21 cellular contexts compared by ENCODE assay signal in the genomic region with DNA sequence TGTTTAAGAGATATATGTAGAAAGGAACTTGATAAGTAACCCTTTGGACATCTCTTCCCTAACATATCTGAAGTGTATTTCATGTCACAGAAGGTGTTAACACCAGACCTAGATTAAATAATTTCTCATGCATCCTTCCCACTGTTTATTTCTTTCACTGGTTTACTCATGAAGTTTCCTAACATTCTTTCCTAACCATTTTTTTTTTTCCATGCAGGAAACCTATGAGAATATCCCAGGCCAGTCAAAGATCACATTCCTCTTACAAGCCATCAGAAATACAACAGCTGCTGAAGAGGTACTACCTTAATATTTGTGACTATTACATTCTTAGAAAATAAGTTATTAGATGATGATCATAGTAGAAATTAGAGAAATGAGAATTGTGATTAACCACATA. TPM values are rescaled to one million over a fixed set of nuclear protein-coding genes. Genes with fewer than 3 reads are reported as not detected.
DNase-seq lines count a peak whose midpoint lies in the region; ATAC-seq and TF ChIP-seq lines count a peak whose summit lies in the region.
"Had no signal": no experiment of that assay in that cellular context is flagged by ENCODE, and none has a peak within 500 bp of the region (broad histone marks: within the 10 kb centered on the region; RNA-seq: fewer than 3 reads in every experiment).

No MANE protein-coding gene starts in this region.

- no peaks in the 10 kb centered on the region for H3K9me3 ChIP-seq in CD8-positive, alpha-beta T cell (ENCODE audit: low read length)
- H3K9me3 ChIP-seq: transverse colon had no signal

- peaks cover 39% of the 10 kb centered on the region for H3K36me3 Mint-ChIP-seq in CD8-positive, alpha-beta T cell
- H3K36me3 Mint-ChIP-seq in GM23338 (ENCODE audit: low read depth): peaks cover 70% of the 10 kb centered on the region
- H3K36me3 Mint-ChIP-seq in stimulated activated memory B cell treated with anti-CD40 and anti-IgM and Interleukin-4, amounts not matched to agents 10 μg/mL and 1 μg/mL and 100 μg/mL, for 72 hours: peaks cover 34% of the 10 kb centered on the region

- no peaks in the 10 kb centered on the region for H3K27me3 Mint-ChIP-seq in CD8-positive, alpha-beta T cell (ENCODE audit: low read depth)
- H3K27me3 Mint-ChIP-seq in GM23338 (ENCODE audit: insufficient read depth, low read depth, poor library complexity): peaks cover 2% of the 10 kb centered on the region
- no peaks in the 10 kb centered on the region for H3K27me3 Mint-ChIP-seq in stimulated activated memory B cell treated with anti-CD40 and anti-IgM and Interleukin-4, amounts not matched to agents 10 μg/mL and 1 μg/mL and 100 μg/mL, for 72 hours
- H3K27me3 Mint-ChIP-seq: activated CD8-positive, alpha-beta memory T cell treated with anti-CD3 and anti-CD28 coated beads, Interleukin-2, amount 10 ng/mL, durations not matched to agents 7 days and 5 days; CD4-positive, alpha-beta T cell; central memory CD8-positive, alpha-beta T cell; progenitor cell of endocrine pancreas; stimulated activated naive CD8-positive, alpha-beta T cell treated with anti-CD3 and anti-CD28 coated beads, Interleukin-15, Interleukin-2, amounts not matched to agents 100 ng/mL and 50 ng/mL, for 24 hours had no signal

- H3K27ac Mint-ChIP-seq in CD8-positive, alpha-beta T cell: peak overlapping the region; percentile 58
- H3K27ac Mint-ChIP-seq in GM23338: no peak overlapping the region
- H3K27ac Mint-ChIP-seq in stimulated activated memory B cell treated with anti-CD40 and anti-IgM and Interleukin-4, amounts not matched to agents 10 μg/mL and 1 μg/mL and 100 μg/mL, for 72 hours: no peak overlapping the region
- H3K27ac Mint-ChIP-seq: activated CD8-positive, alpha-beta memory T cell treated with anti-CD3 and anti-CD28 coated beads, Interleukin-2, amount 10 ng/mL, durations not matched to agents 7 days and 5 days; CD4-positive, alpha-beta T cell; progenitor cell of endocrine pancreas; stimulated activated naive CD8-positive, alpha-beta T cell treated with anti-CD3 and anti-CD28 coated beads, Interleukin-15, Interleukin-2, amounts not matched to agents 100 ng/mL and 50 ng/mL, for 24 hours had no signal

- peaks cover 19% of the 10 kb centered on the region for H3K4me1 ChIP-seq in CD8-positive, alpha-beta T cell (ENCODE audit: insufficient read depth, low read length)
- H3K4me1 ChIP-seq in GM23338 (ENCODE audit: insufficient read depth): peaks cover 3% of the 10 kb centered on the region; the same call in 1 of the 2 replicates

- H3K4me1 Mint-ChIP-seq in CD8-positive, alpha-beta T cell (ENCODE audit: low read depth): peaks cover 46% of the 10 kb centered on the region
- H3K4me1 Mint-ChIP-seq in GM23338: peaks cover 20% of the 10 kb centered on the region
- H3K4me1 Mint-ChIP-seq in stimulated activated memory B cell treated with anti-CD40 and anti-IgM and Interleukin-4, amounts not matched to agents 10 μg/mL and 1 μg/mL and 100 μg/mL, for 72 hours: peaks cover 27% of the 10 kb centered on the region

- H3K36me3 ChIP-seq in CD8-positive, alpha-beta T cell (ENCODE audit: insufficient read depth, low read length): peaks cover 13% of the 10 kb centered on the region
- peaks cover 38% of the 10 kb centered on the region for H3K36me3 ChIP-seq in GM23338 (ENCODE audit: insufficient read depth)

- POLR2A ChIA-PET in CD8-positive, alpha-beta T cell (lab: Charles Lee): no interaction called here

- no peak for DNase-seq in CD8-positive, alpha-beta T cell
- DNase-seq in GM23338 (ENCODE audit: low spot score) (no peak), amniotic epithelial cell (ENCODE audit: low read depth) (peak; percentile 65), kidney tubule cell (ENCODE audit: low spot score) (peak; percentile 9), globus pallidus (ENCODE audit: low spot score) (no peak)
- DNase-seq: activated CD8-positive, alpha-beta memory T cell treated with anti-CD3 and anti-CD28 coated beads, Interleukin-2, amount 10 ng/mL, durations not matched to agents 7 days and 5 days; activated effector memory CD4-positive, alpha-beta T cell treated with Interleukin-2 at 50 U/mL for 16 hours; CD4-positive, alpha-beta T cell; NCI-H748 treated with DMSO at 0.1 percent for 48 hours; SHP77 treated with DMSO at 0.1 percent for 48 hours; small intestine; stimulated activated CD4-positive, alpha-beta T cell treated with anti-CD3 and anti-CD28 coated beads, Interleukin-4, amount 100 ng/mL, for 1 hour; transverse colon had no signal

- no peaks in the 10 kb centered on the region for H3K9me2 ChIP-seq in GM23338 (ENCODE audit: insufficient read depth)

- CTCF ChIA-PET in CD8-positive, alpha-beta T cell (lab: Charles Lee): interaction anchor here (1.0 kb wide), 1 partner anchor 37 kb away, joined by 3 read pairs; no protein-coding TSS in a partner anchor

- H3K9me3 Mint-ChIP-seq in CD8-positive, alpha-beta T cell: no peaks in the 10 kb centered on the region
- H3K9me3 Mint-ChIP-seq in GM23338: no peaks in the 10 kb centered on the region
- H3K9me3 Mint-ChIP-seq in stimulated activated memory B cell treated with anti-CD40 and anti-IgM and Interleukin-4, amounts not matched to agents 10 μg/mL and 1 μg/mL and 100 μg/mL, for 72 hours: no peaks in the 10 kb centered on the region
- H3K9me3 Mint-ChIP-seq: CD4-positive, alpha-beta T cell; central memory CD8-positive, alpha-beta T cell; stimulated activated naive CD8-positive, alpha-beta T cell treated with anti-CD3 and anti-CD28 coated beads, Interleukin-15, Interleukin-2, amounts not matched to agents 100 ng/mL and 50 ng/mL, for 24 hours had no signal

- intact Hi-C loops in CD8-positive, alpha-beta T cell (cut with DNase I, micrococcal nuclease): no loop called here

- H3K4me3 Mint-ChIP-seq in CD8-positive, alpha-beta T cell: no peak overlapping the region
- no peak overlapping the region for H3K4me3 Mint-ChIP-seq in GM23338
- H3K4me3 Mint-ChIP-seq in stimulated activated memory B cell treated with anti-CD40 and anti-IgM and Interleukin-4, amounts not matched to agents 10 μg/mL and 1 μg/mL and 100 μg/mL, for 72 hours: no peak overlapping the region
- H3K4me3 Mint-ChIP-seq: activated CD8-positive, alpha-beta memory T cell treated with anti-CD3 and anti-CD28 coated beads, Interleukin-2, amount 10 ng/mL, durations not matched to agents 7 days and 5 days; CD4-positive, alpha-beta T cell; central memory CD8-positive, alpha-beta T cell; stimulated activated naive CD8-positive, alpha-beta T cell treated with anti-CD3 and anti-CD28 coated beads, Interleukin-15, Interleukin-2, amounts not matched to agents 100 ng/mL and 50 ng/mL, for 24 hours had no signal

- H3F3A ChIP-seq in GM23338 (replicated peaks; ENCODE audit: low read depth): no peaks in the 10 kb centered on the region

- no peak for TF ChIP-seq CTCF in CD8-positive, alpha-beta T cell (IDR thresholded peaks at IDR 0.05)
- TF ChIP-seq CTCF in GM23338 (conservative IDR thresholded peaks at IDR 0.05; ENCODE audit: low read depth in 2 of 2): no peak

- H3K27ac ChIP-seq in CD8-positive, alpha-beta T cell (ENCODE audit: low read depth, low read length): no peak overlapping the region
- 0 out of 2 replicates have a peak overlapping the region, but pooled peaks have one; percentile 29 for H3K27ac ChIP-seq in GM23338 (ENCODE audit: low read depth)
- H3K27ac ChIP-seq: HL-60, transverse colon had no signal

- no peak for ATAC-seq in CD8-positive, alpha-beta T cell
- ATAC-seq in GM23338 (no peak), GM21515 (IDR thresholded peaks at IDR 0.05; ENCODE audit: unreplicated experiment) (no peak), GM19328 (IDR thresholded peaks at IDR 0.05; ENCODE audit: unreplicated experiment) (no peak)
- no peak for ATAC-seq in stimulated activated memory B cell treated with anti-CD40 and anti-IgM and Interleukin-4, amounts not matched to agents 10 μg/mL and 1 μg/mL and 100 μg/mL, for 72 hours
- ATAC-seq: activated CD8-positive, alpha-beta memory T cell treated with anti-CD3 and anti-CD28 coated beads, Interleukin-2, amount 10 ng/mL, durations not matched to agents 7 days and 5 days; left lobe of liver had no signal

- H3K4me3 ChIP-seq in CD8-positive, alpha-beta T cell (ENCODE audit: low read depth, low read length): no peak overlapping the region
- H3K4me3 ChIP-seq in GM23338: no peak overlapping the region
- H3K4me3 ChIP-seq: transverse colon had no signal

- H3K27me3 ChIP-seq in CD8-positive, alpha-beta T cell (ENCODE audit: insufficient read depth, low read length): no peaks in the 10 kb centered on the region
- H3K27me3 ChIP-seq in GM23338 (ENCODE audit: insufficient read depth): no peaks in the 10 kb centered on the region
- H3K27me3 ChIP-seq: transverse colon had no signal

- H3K4me2 ChIP-seq in GM23338: no peak overlapping the region

- peaks cover 98% of the 10 kb centered on the region for H3K79me2 ChIP-seq in GM23338 (replicated peaks; ENCODE audit: insufficient read depth)

- H2AFZ ChIP-seq in GM23338: no peak overlapping the region

- peaks cover 29% of the 10 kb centered on the region for H4K20me1 ChIP-seq in GM23338 (replicated peaks; ENCODE audit: insufficient read depth)

RNA-seq across cellular contexts. Expression of a gene that starts 28.8 kb away (rescaled TPM):
- total RNA-seq in CD8-positive, alpha-beta T cell: 10 to 100 TPM; 76.3 to 77.2 TPM
- total RNA-seq in GM23338 (2014; rRNA removed; shearing (Covaris generic)): 353 and 426 TPM in 2 replicates
- polyA plus RNA-seq in GM23338 (2016; fragmentation: Nextera tagmentation; extraction: Ambion mirVana): 107 and 124 TPM in 2 replicates

Comparison
In these comparisons a context has a peak if more than half of its experiments do, and no peak if none do; other contexts are left out.
1. DNase-seq: peak in amniotic epithelial cell (single experiment) and kidney tubule cell (single experiment); none in CD8-positive, alpha-beta T cell (0 of 7), GM23338 (single experiment) and globus pallidus (single experiment).